1 cellular context compared by ENCODE assay signal in genomic region chr11:76228122-76229000, GRCh38.
TF ChIP-seq lines count a peak whose summit lies in the region.

No MANE protein-coding gene starts in this region.

TF ChIP-seq in H1, 55 proteins besides CTCF, POLR2A, EP300 and RAD21 (continued from another document):
- TF ChIP-seq SP4 (IDR thresholded peaks at IDR 0.05; ENCODE audit: low read length) (no peak), SUZ12 (IDR thresholded peaks at IDR 0.05; ENCODE audit: low read length) (no peak), TBP (IDR thresholded peaks at IDR 0.05; ENCODE audit: low read depth, low read length) (no peak), MAX (IDR thresholded peaks at IDR 0.05) (no peak), CHD7 (IDR thresholded peaks at IDR 0.05; ENCODE audit: insufficient replicate concordance, low read length) (no peak), USF2 (IDR thresholded peaks at IDR 0.05; ENCODE audit: low read length) (no peak), HDAC6 (IDR thresholded peaks at IDR 0.05; ENCODE audit: low read depth, low read length) (no peak), ATF2 (IDR thresholded peaks at IDR 0.05; ENCODE audit: low read length) (no peak), MAFK (IDR thresholded peaks at IDR 0.05; ENCODE audit: low read depth, low read length) (no peak), ZNF274 (IDR thresholded peaks at IDR 0.05; ENCODE audit: borderline replicate concordance, extremely low read depth, low read length) (no peak), RBBP5 (IDR thresholded peaks at IDR 0.05; ENCODE audit: borderline replicate concordance, low read depth, low read length) (no peak), GTF2F1 (IDR thresholded peaks at IDR 0.05; ENCODE audit: borderline replicate concordance, low read depth, low read length) (no peak), SP1 (IDR thresholded peaks at IDR 0.05; ENCODE audit: low read depth, low read length) (no peak), ASH2L (IDR thresholded peaks at IDR 0.05; ENCODE audit: low read length) (no peak)
